ENCODE assay signal across 20 cellular contexts in genomic region chr2:223722226-223722625, GRCh38.
DNase-seq lines count a peak whose midpoint lies in the region; ATAC-seq, FAIRE-seq and TF ChIP-seq lines count a peak whose summit lies in the region.
"Had no signal": no experiment of that assay in that cellular context is flagged by ENCODE, and none has a peak within 500 bp of the region (broad histone marks: within the 10 kb centered on the region; RNA-seq: fewer than 3 reads in every experiment).

No MANE protein-coding gene starts in this region.

- FAIRE-seq in A204.1 (lab: Jason Lieb, UNC) (peak; percentile 87), H1 (lab: Jason Lieb, UNC) (no peak)
- FAIRE-seq: RCC 7860 had no signal

- no peak overlapping the region for H3K14ac ChIP-seq in H1 (ENCODE audit: insufficient read length)

- H2BK15ac ChIP-seq in H1 (ENCODE audit: low read length): no peak overlapping the region
- H2BK15ac ChIP-seq in mesendoderm (replicated peaks; ENCODE audit: low read depth): no peak overlapping the region

- H3K56ac ChIP-seq in H1 (replicated peaks; ENCODE audit: insufficient read length, low read depth, low read length): no peak overlapping the region
- peak overlapping the region; percentile 35 for H3K56ac ChIP-seq in mesendoderm (ENCODE audit: low read length)

- no peak overlapping the region for H2AFZ ChIP-seq in H1 (ENCODE audit: low read length)
- H2AFZ ChIP-seq: GM23248 had no signal

- H3K36me3 ChIP-seq in HUES48 (ENCODE audit: control insufficient read depth, insufficient read depth, low read length) (peaks cover 11% of the 10 kb centered on the region; the same call in 1 of the 2 replicates), H1 (ENCODE audit: control insufficient read depth in 2 of 4, insufficient read depth in 4 of 4, low read length in 3 of 4) (peaks cover 0 to 9% (median 4%) of the 10 kb centered on the region in 4 experiments; a peak in 3 of 8 replicates), mesendoderm (ENCODE audit: control insufficient read depth, insufficient read depth, low read length) (peaks cover 2% of the 10 kb centered on the region)

- H3K4me2 ChIP-seq in H1 (ENCODE audit: insufficient read depth in 1 of 2, low read depth in 2 of 2, low read length in 2 of 2): peak overlapping the region; percentile 34 to 71; a peak in 3 of 4 replicates
- no peak overlapping the region for H3K4me2 ChIP-seq in mesendoderm (ENCODE audit: low read length)

- H3K4me1 ChIP-seq in HUES48 (ENCODE audit: control insufficient read depth, insufficient read depth, low read length) (peaks cover 30% of the 10 kb centered on the region), H1 (replicated peaks in 1 of 4; ENCODE audit: control insufficient read depth in 3 of 4, insufficient read depth in 4 of 4, low read length in 3 of 4) (peaks cover 8 to 27% (median 19%) of the 10 kb centered on the region in 4 experiments), mesendoderm (ENCODE audit: control insufficient read depth, low read depth, low read length) (peaks cover 4% of the 10 kb centered on the region)

- no peak overlapping the region for H3K18ac ChIP-seq in H1 (ENCODE audit: extremely low read depth, low read length)
- no peak overlapping the region for H3K18ac ChIP-seq in mesendoderm (ENCODE audit: low read length)

- DNase-seq in H1 (ENCODE audit: low read depth in 1 of 2, low spot score in 2 of 2): no peak
- DNase-seq in mesendoderm: no peak
- DNase-seq in T1000 (lab: John Stamatoyannopoulos, UW): no peak
- DNase-seq in GM20000 (ENCODE audit: low spot score): no peak
- DNase-seq: EL, GM23248, HFFc6, Karpas-422, MM.1S, NCI-H1092 treated with DMSO at 0.1 percent for 48 hours, NCI-H2081 treated with DMSO at 0.1 percent for 48 hours, NCI-H510A treated with DMSO at 0.1 percent for 48 hours, Right ventricle myocardium superior had no signal

- H2BK5ac ChIP-seq in H1 (ENCODE audit: low read depth, low read length) (no peak overlapping the region; the same call in 1 of the 2 replicates), mesendoderm (ENCODE audit: low read length) (no peak overlapping the region)

- H2BK120ac ChIP-seq in H1 (replicated peaks; ENCODE audit: low read depth, low read length) (no peak overlapping the region), mesendoderm (ENCODE audit: low read depth, low read length) (no peak overlapping the region)

- TF ChIP-seq RAD21 in H1 (IDR thresholded peaks at IDR 0.05 in 1 of 2, conservative IDR thresholded peaks at IDR 0.05 in 1 of 2; ENCODE audit: low read depth in 2 of 2, low read length in 2 of 2): no peak

- H4K20me1 ChIP-seq in H1 (replicated peaks in 1 of 2; ENCODE audit: control insufficient read depth in 1 of 2, insufficient read depth in 2 of 2, low read length in 2 of 2): no peaks in the 10 kb centered on the region

- no peak overlapping the region for H4K91ac ChIP-seq in H1 (replicated peaks; ENCODE audit: insufficient read length, low read length)

- no peaks in the 10 kb centered on the region for H3K23me2 ChIP-seq in H1 (ENCODE audit: low read depth, low read length)

- H4K5ac ChIP-seq in H1 (ENCODE audit: insufficient read length, low read depth, low read length) (no peak overlapping the region), mesendoderm (ENCODE audit: low read length) (no peak overlapping the region)

- no peaks in the 10 kb centered on the region for H3K79me1 ChIP-seq in H1 (ENCODE audit: low read depth, low read length)
- H3K79me1 ChIP-seq in mesendoderm (ENCODE audit: low read length): no peaks in the 10 kb centered on the region

- H3K23ac ChIP-seq in H1 (ENCODE audit: insufficient read length): no peak overlapping the region
- no peak overlapping the region for H3K23ac ChIP-seq in mesendoderm (ENCODE audit: low read length)

- H3K79me2 ChIP-seq in H1 (ENCODE audit: control insufficient read depth in 1 of 2, insufficient read depth in 2 of 2, low read length in 2 of 2) (no peaks in the 10 kb centered on the region), mesendoderm (ENCODE audit: control insufficient read depth, insufficient read depth, low read length) (peaks cover 2% of the 10 kb centered on the region)

- no peak overlapping the region for H3K9ac ChIP-seq in HUES48 (ENCODE audit: low read depth, low read length)
- no peak overlapping the region for H3K9ac ChIP-seq in H1 (replicated peaks in 1 of 4; ENCODE audit: extremely low read depth in 1 of 4, low read depth in 3 of 4, low read length in 3 of 4)
- H3K9ac ChIP-seq in mesendoderm (ENCODE audit: low read length): peak overlapping the region; percentile 26
- H3K9ac ChIP-seq: GM23248 had no signal

- H4K8ac ChIP-seq in H1 (ENCODE audit: extremely low read depth, insufficient read depth, low read length) (no peak overlapping the region), mesendoderm (ENCODE audit: low read depth, low read length) (no peak overlapping the region)

- POLR2A ChIA-PET in H1 (lab: Charles Lee; ENCODE audit: partially characterized antibody): interaction anchor here (0.8 to 1.3 kb wide), 6 partner anchors 9 to 500 kb away, joined by 3 to 4 read pairs (median 3); no protein-coding TSS in a partner anchor

- H2AK5ac ChIP-seq in H1 (ENCODE audit: low read depth, low read length) (no peak overlapping the region), mesendoderm (ENCODE audit: low read length) (no peak overlapping the region)

- H3K9me3 ChIP-seq in HUES48 (ENCODE audit: control insufficient read depth, insufficient read depth, low read length) (no peaks in the 10 kb centered on the region), H1 (ENCODE audit: insufficient read depth in 2 of 2, low read depth in 1 of 2, low read length in 1 of 2) (no peaks in the 10 kb centered on the region)

- TF ChIP-seq POLR2A in H1 (IDR thresholded peaks at IDR 0.05; ENCODE audit: control extremely low read depth in 1 of 2, low read depth in 2 of 2, low read length in 2 of 2): no peak

- no peak overlapping the region for H2BK12ac ChIP-seq in H1 (ENCODE audit: low read depth, low read length)

- WGBS in H1 (ENCODE audit: extremely low coverage in 1 of 2, insufficient coverage in 1 of 2, insufficient read length in 1 of 2, insufficient replicate concordance in 2 of 2, low coverage in 1 of 2, low lambda C conversion rate in 2 of 2, missing lambda C conversion rate in 1 of 2), 2 experiments: 77% methylated on average over 9 of the region's 9 CpGs; no CpG with 5 or more reads in 1 of the 2 experiments
- WGBS in mesendoderm (ENCODE audit: extremely low coverage, insufficient coverage, low lambda C conversion rate): no CpG with 5 or more reads among the region's 9 CpGs

- no peak overlapping the region for H2BK20ac ChIP-seq in H1 (ENCODE audit: low read length)

- no peaks in the 10 kb centered on the region for H3K27me3 ChIP-seq in HUES48 (ENCODE audit: control insufficient read depth, insufficient read depth, low read length)
- H3K27me3 ChIP-seq in H1 (replicated peaks in 1 of 4; ENCODE audit: control insufficient read depth in 3 of 4, extremely low read depth in 1 of 4, insufficient read depth in 3 of 4, low read length in 3 of 4): no peaks in the 10 kb centered on the region
- no peaks in the 10 kb centered on the region for H3K27me3 ChIP-seq in mesendoderm (ENCODE audit: insufficient read depth, low read length, poor library complexity)

- ATAC-seq in HG02610 (IDR thresholded peaks at IDR 0.05; ENCODE audit: unreplicated experiment): no peak
- ATAC-seq in GM18517 (IDR thresholded peaks at IDR 0.05; ENCODE audit: unreplicated experiment): no peak

- TF ChIP-seq CTCF in H1 (IDR thresholded peaks at IDR 0.05; ENCODE audit: control extremely low read depth in 1 of 3, insufficient read depth in 1 of 3, low read depth in 1 of 3, low read length in 3 of 3) (no peak), GM20000 (IDR thresholded peaks at IDR 0.05; ENCODE audit: extremely low read depth, missing control alignments) (no peak)

- no peak for TF ChIP-seq EP300 in H1 (IDR thresholded peaks at IDR 0.05; ENCODE audit: borderline replicate concordance in 1 of 2, low read depth in 2 of 2, low read length in 2 of 2)

- H3K4ac ChIP-seq in H1 (replicated peaks; ENCODE audit: insufficient read length, low read depth, low read length) (no peak overlapping the region), mesendoderm (ENCODE audit: low read depth, low read length) (no peak overlapping the region)

- H3K4me3 ChIP-seq in HUES48 (ENCODE audit: low read depth, low read length): peak overlapping the region; percentile 52; the same call in 1 of the 2 replicates
- H3K4me3 ChIP-seq in H1 (ENCODE audit: extremely low read depth in 1 of 4, insufficient read depth in 2 of 4, low read depth in 3 of 4, low read length in 4 of 4): peak overlapping the region in 1 of 4 experiments; percentile 38; a peak in 1 of 8 replicates
- H3K4me3 ChIP-seq in mesendoderm (ENCODE audit: low read length): no peak overlapping the region
- H3K4me3 ChIP-seq: GM23248, SK-N-MC had no signal

- CTCF ChIA-PET in H1 (lab: Charles Lee; ENCODE audit: partially characterized antibody): interaction anchor here (0.9 to 1.9 kb wide), 3 partner anchors 25 to 76 kb away, joined by 3 to 4 read pairs (median 3); no protein-coding TSS in a partner anchor

- H3K27ac ChIP-seq in HUES48 (ENCODE audit: low read depth, low read length) (no peak overlapping the region), H1 (ENCODE audit: low read depth, low read length) (no peak overlapping the region), mesendoderm (ENCODE audit: low read depth, low read length) (no peak overlapping the region)
- H3K27ac ChIP-seq: C4-2B, GM23248, SK-N-MC had no signal

TF ChIP-seq in H1, 55 proteins besides CTCF, POLR2A, EP300 and RAD21:
- TF ChIP-seq FOSL1 (IDR thresholded peaks at IDR 0.05; ENCODE audit: insufficient read depth, low read depth, low read length) (no peak), RNF2 (IDR thresholded peaks at IDR 0.05; ENCODE audit: borderline replicate concordance, low read depth, low read length, missing control alignments, poor library complexity, severe bottlenecking) (no peak), TAF1 (IDR thresholded peaks at IDR 0.05; ENCODE audit: low read depth, low read length) (no peak)
